In genomic region chr7:111438369-111439289, GRCh38 we compare ENCODE assay signal across 1 cellular context.
TF ChIP-seq lines count a peak whose summit lies in the region.

No MANE protein-coding gene starts in this region.

TF ChIP-seq in K562, 482 proteins besides CTCF, POLR2A, EP300 and RAD21 (continued from another document and continues in another):
- TF ChIP-seq E2F4 (CRISPR knock-in tag; IDR thresholded peaks at IDR 0.05; ENCODE audit: low read depth), result no peak
- no peak for TF ChIP-seq CBX2 (IDR thresholded peaks at IDR 0.05; ENCODE audit: insufficient read depth, low read length, poor library complexity, severe bottlenecking)
- no peak for TF ChIP-seq XRCC4 (IDR thresholded peaks at IDR 0.05; ENCODE audit: extremely low read depth, insufficient read depth, insufficient read length)
- TF ChIP-seq FOXM1 (IDR thresholded peaks at IDR 0.05; ENCODE audit: low read depth), result peak; percentile 96
- no peak for TF ChIP-seq FOXM1 (CRISPR knock-in tag; IDR thresholded peaks at IDR 0.05; ENCODE audit: low read depth)
- no peak for TF ChIP-seq E2F3 (CRISPR knock-in tag; IDR thresholded peaks at IDR 0.05)
- no peak for TF ChIP-seq ZC3H11A (IDR thresholded peaks at IDR 0.05; ENCODE audit: low read depth, low read length)
- no peak; the same call in 1 of the 2 replicates for TF ChIP-seq TARDBP (IDR thresholded peaks at IDR 0.05)
- peak; percentile 16; the same call in 1 of the 2 replicates for TF ChIP-seq C11orf30 (IDR thresholded peaks at IDR 0.05; ENCODE audit: low read depth)
- peak; percentile 94 for TF ChIP-seq POLR2AphosphoS5 (IDR thresholded peaks at IDR 0.05; ENCODE audit: control insufficient read depth, insufficient read depth, low read depth, low read length)
- peak; percentile 95 to 99 for TF ChIP-seq RCOR1 (IDR thresholded peaks at IDR 0.05; ENCODE audit: borderline replicate concordance in 1 of 2, low read depth in 2 of 2, low read length in 2 of 2)
- no peak for TF ChIP-seq ZBTB49 (CRISPR knock-in tag; IDR thresholded peaks at IDR 0.05; ENCODE audit: borderline replicate concordance)
- TF ChIP-seq ETV5 (CRISPR knock-in tag; IDR thresholded peaks at IDR 0.05; ENCODE audit: low read depth), result no peak
- peak; percentile 87; the same call in 1 of the 2 replicates for TF ChIP-seq ZNF589 (CRISPR knock-in tag; IDR thresholded peaks at IDR 0.05; ENCODE audit: low read depth)
- TF ChIP-seq SRSF1 (IDR thresholded peaks at IDR 0.05; ENCODE audit: low read depth, low read length), result no peak
- TF ChIP-seq TFAM (CRISPR knock-in tag; conservative IDR thresholded peaks at IDR 0.05), result no peak
- no peak for TF ChIP-seq ZZZ3 (IDR thresholded peaks at IDR 0.05)
- no peak for TF ChIP-seq XRCC5 (IDR thresholded peaks at IDR 0.05; ENCODE audit: low read depth, low read length)
- no peak for TF ChIP-seq RNF219 (CRISPR knock-in tag; IDR thresholded peaks at IDR 0.05)
- TF ChIP-seq ETS2 (tag; IDR thresholded peaks at IDR 0.05; ENCODE audit: borderline replicate concordance, poor library complexity, severe bottlenecking), result no peak
- TF ChIP-seq MCM5 (IDR thresholded peaks at IDR 0.05; ENCODE audit: low read depth), result no peak
- TF ChIP-seq SUPT5H (IDR thresholded peaks at IDR 0.05), result no peak
- TF ChIP-seq CLOCK (CRISPR knock-in tag; IDR thresholded peaks at IDR 0.05; ENCODE audit: borderline replicate concordance), result no peak
- TF ChIP-seq CREB5 (CRISPR knock-in tag; IDR thresholded peaks at IDR 0.05), result no peak
- TF ChIP-seq ZBED1 (IDR thresholded peaks at IDR 0.05), result no peak
- peak; percentile 75 for TF ChIP-seq NBN (IDR thresholded peaks at IDR 0.05; ENCODE audit: low read depth)
- TF ChIP-seq ELF2 (CRISPR knock-in tag; IDR thresholded peaks at IDR 0.05), result no peak
- TF ChIP-seq NCOA4 (IDR thresholded peaks at IDR 0.05; ENCODE audit: partially characterized antibody), result peak; percentile 9
- TF ChIP-seq CTBP1 (IDR thresholded peaks at IDR 0.05; ENCODE audit: borderline replicate concordance), result no peak; the same call in 1 of the 2 replicates
- TF ChIP-seq ZNF354B (CRISPR knock-in tag; IDR thresholded peaks at IDR 0.05), result no peak
- no peak for TF ChIP-seq GTF2F1 (IDR thresholded peaks at IDR 0.05; ENCODE audit: low read depth, low read length)
- no peak for TF ChIP-seq TSC22D4 (tag; IDR thresholded peaks at IDR 0.05)
- no peak for TF ChIP-seq IRF9 (tag; IDR thresholded peaks at IDR 0.05)
- no peak for TF ChIP-seq IFI16 (CRISPR knock-in tag; IDR thresholded peaks at IDR 0.05)
- no peak for TF ChIP-seq ZNF133 (CRISPR knock-in tag; IDR thresholded peaks at IDR 0.05)
- TF ChIP-seq CCAR2 (IDR thresholded peaks at IDR 0.05; ENCODE audit: low read depth, low read length), result no peak
- peak; percentile 27; the same call in 1 of the 2 replicates for TF ChIP-seq HSF4 (CRISPR knock-in tag; IDR thresholded peaks at IDR 0.05; ENCODE audit: borderline replicate concordance)
- no peak for TF ChIP-seq KDM5B (IDR thresholded peaks at IDR 0.05; ENCODE audit: insufficient replicate concordance, low read depth, low read length)
- TF ChIP-seq ZNF668 (CRISPR knock-in tag; IDR thresholded peaks at IDR 0.05), result no peak
- no peak for TF ChIP-seq SREBF2 (CRISPR knock-in tag; IDR thresholded peaks at IDR 0.05)
- TF ChIP-seq ZBTB43 (CRISPR knock-in tag; IDR thresholded peaks at IDR 0.05), result no peak
- no peak for TF ChIP-seq TFAP4 (CRISPR knock-in tag; IDR thresholded peaks at IDR 0.05; ENCODE audit: borderline replicate concordance)
- TF ChIP-seq CHCHD3 (CRISPR knock-in tag; IDR thresholded peaks at IDR 0.05), result no peak
- TF ChIP-seq CEBPB (tag; IDR thresholded peaks at IDR 0.05), result no peak; the same call in 1 of the 2 replicates
- no peak for TF ChIP-seq ZC3H8 (IDR thresholded peaks at IDR 0.05)
- peak; percentile 72; the same call in 1 of the 2 replicates for TF ChIP-seq RNF2 (IDR thresholded peaks at IDR 0.05)
- TF ChIP-seq NFIX (CRISPR knock-in tag; IDR thresholded peaks at IDR 0.05; ENCODE audit: low read depth), result no peak
- no peak for TF ChIP-seq SMARCA5 (IDR thresholded peaks at IDR 0.05)
- peak; percentile 56; the same call in 1 of the 2 replicates for TF ChIP-seq ZEB2 (IDR thresholded peaks at IDR 0.05)
- TF ChIP-seq ZNF511 (CRISPR knock-in tag; IDR thresholded peaks at IDR 0.05), result no peak
- peak; percentile 99 for TF ChIP-seq FOSL1 (tag; conservative IDR thresholded peaks at IDR 0.05)
- no peak for TF ChIP-seq FUS (optimal IDR thresholded peaks at IDR 0.05; ENCODE audit: low read depth, low read length)
- TF ChIP-seq ZBTB8A (IDR thresholded peaks at IDR 0.05; ENCODE audit: partially characterized antibody), result no peak
- no peak for TF ChIP-seq ZNF695 (CRISPR knock-in tag; IDR thresholded peaks at IDR 0.05)
- no peak for TF ChIP-seq NFYB (IDR thresholded peaks at IDR 0.05; ENCODE audit: extremely low read depth, insufficient read length)
- TF ChIP-seq MYBL2 (IDR thresholded peaks at IDR 0.05; ENCODE audit: low read depth), result peak; percentile 73
- no peak for TF ChIP-seq MYBL2 (CRISPR knock-in tag; IDR thresholded peaks at IDR 0.05; ENCODE audit: borderline replicate concordance)
- TF ChIP-seq RBM39 (optimal IDR thresholded peaks at IDR 0.05; ENCODE audit: low read depth, low read length), result no peak
- no peak for TF ChIP-seq CAMTA2 (CRISPR knock-in tag; conservative IDR thresholded peaks at IDR 0.05)
- TF ChIP-seq ZNF644 (tag; IDR thresholded peaks at IDR 0.05; ENCODE audit: low read depth), result no peak
- TF ChIP-seq PCBP1 (IDR thresholded peaks at IDR 0.05; ENCODE audit: low read depth, low read length, poor library complexity, severe bottlenecking), result no peak
- TF ChIP-seq GABPA (tag; conservative IDR thresholded peaks at IDR 0.05; ENCODE audit: low read depth), result 0 out of 2 replicates have a peak, but pooled peaks have one; percentile 34
- peak; percentile 96 to 98 for TF ChIP-seq ARNT (IDR thresholded peaks at IDR 0.05)
- TF ChIP-seq ESRRB (CRISPR knock-in tag; IDR thresholded peaks at IDR 0.05; ENCODE audit: borderline replicate concordance), result no peak
- TF ChIP-seq DNMT1 (IDR thresholded peaks at IDR 0.05), result 0 out of 2 replicates have a peak, but pooled peaks have one; percentile 27
- no peak for TF ChIP-seq SLC30A9 (CRISPR knock-in tag; IDR thresholded peaks at IDR 0.05)
- TF ChIP-seq JUND (IDR thresholded peaks at IDR 0.05; ENCODE audit: borderline replicate concordance, low read depth, low read length), result peak; percentile 97
- peak; percentile 95; the same call in 2 of the 3 replicates for TF ChIP-seq JUND (tag; IDR thresholded peaks at IDR 0.05; ENCODE audit: borderline replicate concordance, low read depth, low read length)
- TF ChIP-seq DDX20 (tag; IDR thresholded peaks at IDR 0.05; ENCODE audit: low read depth), result 0 out of 2 replicates have a peak, but pooled peaks have one; percentile 57
- TF ChIP-seq ZNF561 (CRISPR knock-in tag; conservative IDR thresholded peaks at IDR 0.05), result no peak
- TF ChIP-seq ZFP30 (CRISPR knock-in tag; IDR thresholded peaks at IDR 0.05; ENCODE audit: borderline replicate concordance), result no peak
